Comparison of ENCODE assay signal across 14 cellular contexts in genomic region chr16:30366511-30366910, GRCh38. TPM values are rescaled to one million over a fixed set of nuclear protein-coding genes. Genes with fewer than 3 reads are reported as not detected.
A peak's percentile ranks its signal among the peaks of the same experiment; 100 is the strongest.
DNase-seq lines count a peak whose midpoint lies in the region; ATAC-seq, FAIRE-seq and TF ChIP-seq lines count a peak whose summit lies in the region.
"Had no signal": no experiment of that assay in that cellular context is flagged by ENCODE, and none has a peak within 500 bp of the region (broad histone marks: within the 10 kb centered on the region; RNA-seq: fewer than 3 reads in every experiment).

No MANE protein-coding gene starts in this region.

- H3K27me3 Mint-ChIP-seq in activated T-cell treated with anti-CD3 and anti-CD28 coated beads, Interleukin-2, amount 50 U/mL, for 4 hours (ENCODE audit: low read depth), result no peaks in the 10 kb centered on the region
- H3K27me3 Mint-ChIP-seq in osteocyte (ENCODE audit: unreplicated experiment), result no peaks in the 10 kb centered on the region

- H2AFZ ChIP-seq in GM12878 (ENCODE audit: control insufficient read depth, low read depth, low read length), result no peak overlapping the region

- peak overlapping the region; percentile 17; the same call in 1 of the 2 replicates for H3K4me2 ChIP-seq in GM12878 (ENCODE audit: control insufficient read depth, insufficient read depth)

- no TSS peak for BruUV-seq in GM12878 (replicated peaks; lab: Mats Ljungman, UMichigan)

- no peaks in the 10 kb centered on the region for H3K9me3 Mint-ChIP-seq in activated T-cell treated with anti-CD3 and anti-CD28 coated beads, Interleukin-2, amount 50 U/mL, for 4 hours
- H3K9me3 Mint-ChIP-seq in osteocyte (ENCODE audit: unreplicated experiment), result no peaks in the 10 kb centered on the region

- H3K9me3 ChIP-seq in GM12878 (replicated peaks; ENCODE audit: control insufficient read depth, insufficient read depth, low read length), result no peaks in the 10 kb centered on the region
- H3K9me3 ChIP-seq: colonic mucosa, left lung, ovary had no signal

- no peak for DNase-seq in activated T-cell treated with anti-CD3 and anti-CD28 coated beads, Interleukin-2, amount 50 U/mL, for 4 hours
- no peak for DNase-seq in activated T-cell treated with anti-CD3 and anti-CD28 coated beads, Interleukin-2, amount 50 U/mL, for 1 hour
- DNase-seq in GM12878 (ENCODE audit: low read depth, low spot score), result no peak
- DNase-seq in osteocyte (ENCODE audit: extremely low spot score, unreplicated experiment), result no peak
- DNase-seq in foreskin keratinocyte, result no peak
- DNase-seq: activated effector memory CD4-positive, alpha-beta T cell treated with anti-CD3 and anti-CD28 coated beads, Interleukin-2, amount 50 U/mL, for 16 hours; colonic mucosa; left lung; ovary; stimulated activated CD4-positive, alpha-beta T cell treated with anti-CD3 and anti-CD28 coated beads, Interleukin-2, amount 100 ng/mL, for 48 hours had no signal

- POLR2A ChIA-PET in GM12878 (lab: Charles Lee), result interaction anchor here (1.0 to 1.5 kb wide), 4 partner anchors 8 to 311 kb away, joined by 3 to 6 read pairs (median 4); no protein-coding TSS in a partner anchor

- WGBS in GM12878 (ENCODE audit: insufficient coverage, insufficient replicate concordance, low lambda C conversion rate, missing lambda C conversion rate), result 87% methylated on average over 4 of the region's 4 CpGs

- peak overlapping the region; percentile 97; the same call in 1 of the 2 replicates for H3K4me3 ChIP-seq in GM12878
- H3K4me3 ChIP-seq: ovary had no signal

- H3K4me1 ChIP-seq in GM12878 (ENCODE audit: control insufficient read depth, insufficient read depth, low read length) (peaks cover 10% of the 10 kb centered on the region), foreskin keratinocyte (no peaks in the 10 kb centered on the region)

- no peak for TF ChIP-seq CTCF in GM12878 (IDR thresholded peaks at IDR 0.05 in 2 of 3, conservative IDR thresholded peaks at IDR 0.05 in 1 of 3; ENCODE audit: control insufficient read depth in 2 of 3, extremely low read depth in 1 of 3, insufficient read depth in 1 of 3, low read depth in 3 of 3, low read length in 3 of 3)
- no peak for TF ChIP-seq CTCF in osteocyte (IDR thresholded peaks at IDR 0.05)
- TF ChIP-seq CTCF in foreskin keratinocyte (conservative IDR thresholded peaks at IDR 0.05), result no peak

- TF ChIP-seq RAD21 in GM12878 (IDR thresholded peaks at IDR 0.05; ENCODE audit: insufficient read depth, low read depth, low read length), result no peak

- RAD21 ChIA-PET in GM12878 (lab: Charles Lee; ENCODE audit: unreplicated experiment), result interaction anchor here (0.7 to 1.4 kb wide), 3 partner anchors 10 to 43 kb away, joined by 3 to 5 read pairs (median 4); partner anchors contain the start of gene CD2BP2

- H3K36me3 ChIP-seq in GM12878 (ENCODE audit: control insufficient read depth in 2 of 2, insufficient read depth in 2 of 2, low read length in 1 of 2), result peaks cover 4 to 15% of the 10 kb centered on the region in 2 experiments
- H3K36me3 ChIP-seq: colonic mucosa, ovary had no signal

- H3K4me1 Mint-ChIP-seq in activated T-cell treated with anti-CD3 and anti-CD28 coated beads, Interleukin-2, amount 50 U/mL, for 4 hours (ENCODE audit: low read depth), result peaks cover 42% of the 10 kb centered on the region
- peaks cover 38% of the 10 kb centered on the region for H3K4me1 Mint-ChIP-seq in osteocyte (ENCODE audit: unreplicated experiment)

- FAIRE-seq in GM12878 (lab: Jason Lieb, UNC), result no peak
- FAIRE-seq: GM18507 had no signal

- ATAC-seq in activated T-cell treated with anti-CD3 and anti-CD28 coated beads, Interleukin-2, amount 50 U/mL, for 4 hours, result no peak
- ATAC-seq in GM12878 (no peak), foreskin keratinocyte (no peak), GM21619 (IDR thresholded peaks at IDR 0.05; ENCODE audit: unreplicated experiment) (no peak)
- ATAC-seq: left lung had no signal

- no peak overlapping the region for H3K27ac Mint-ChIP-seq in osteocyte (ENCODE audit: unreplicated experiment)

- SMC1A ChIA-PET in GM12878 (lab: Charles Lee; ENCODE audit: uncharacterized antibody, unreplicated experiment), result interaction anchor here (0.9 to 3.5 kb wide), 6 partner anchors 10 to 71 kb away, joined by 3 to 15 read pairs (median 3); partner anchors contain the start of gene ZNF771

- H3K4me3 Mint-ChIP-seq in activated T-cell treated with anti-CD3 and anti-CD28 coated beads, Interleukin-2, amount 50 U/mL, for 4 hours, result peak overlapping the region; percentile 88
- peak overlapping the region; percentile 10 for H3K4me3 Mint-ChIP-seq in osteocyte (ENCODE audit: unreplicated experiment)

- H4K20me1 ChIP-seq in GM12878 (ENCODE audit: control insufficient read depth, insufficient read depth), result peaks cover 17% of the 10 kb centered on the region

- CTCF ChIA-PET in GM12878 (lab: Yijun Ruan, JAX), result interaction anchor here (0.7 to 9.0 kb wide), 4 partner anchors 43 to 393 kb away, joined by 3 to 70 read pairs (median 8); partner anchors contain the start of genes TAOK2, TBX6 and ZNF771

- TF ChIP-seq EP300 in GM12878 (IDR thresholded peaks at IDR 0.05; ENCODE audit: borderline replicate concordance in 1 of 2, control insufficient read depth in 1 of 2, low read depth in 2 of 2, low read length in 2 of 2), result no peak

- H3K27me3 ChIP-seq in GM12878 (replicated peaks in 1 of 2; ENCODE audit: control insufficient read depth in 2 of 2, insufficient read depth in 2 of 2, low read length in 1 of 2), result no peaks in the 10 kb centered on the region
- H3K27me3 ChIP-seq in foreskin keratinocyte, result no peaks in the 10 kb centered on the region
- H3K27me3 ChIP-seq: colonic mucosa, left lung, ovary had no signal

- H3K79me2 ChIP-seq in GM12878 (ENCODE audit: control insufficient read depth, insufficient read depth, low read length), result peaks cover 35% of the 10 kb centered on the region

- TF ChIP-seq POLR2A in GM12878 (IDR thresholded peaks at IDR 0.05; ENCODE audit: low read depth, low read length), result no peak

- H3K27ac ChIP-seq in GM12878 (ENCODE audit: control insufficient read depth, insufficient read depth) (no peak overlapping the region), foreskin keratinocyte (no peak overlapping the region)
- H3K27ac ChIP-seq: colonic mucosa, ovary had no signal

- H3K9ac ChIP-seq in GM12878 (ENCODE audit: control insufficient read depth, insufficient read depth, low read length), result no peak overlapping the region

- intact Hi-C loops in GM12878 (cut with micrococcal nuclease; ENCODE audit: unreplicated experiment), result no loop called here

- in situ Hi-C loops in GM12878 (cut with MboI), result no loop called here

- H3K36me3 Mint-ChIP-seq in activated T-cell treated with anti-CD3 and anti-CD28 coated beads, Interleukin-2, amount 50 U/mL, for 4 hours (ENCODE audit: insufficient read depth), result peaks cover 22% of the 10 kb centered on the region
- H3K36me3 Mint-ChIP-seq in osteocyte (ENCODE audit: unreplicated experiment), result peaks cover 27% of the 10 kb centered on the region

RNA-seq across cellular contexts. Expression of gene TBC1D10B, which starts 3.8 kb away (rescaled TPM):
- total RNA-seq in activated T-cell treated with anti-CD3 and anti-CD28 coated beads, Interleukin-2, amount 50 U/mL, for 4 hours, result 10 to 100 TPM; 48.2 to 52.5 (median 49.6) TPM
- 28.6 and 35.9 TPM in 2 replicates for total RNA-seq in GM12878 (2013; cell fraction: nucleolus; rRNA removed)
- total RNA-seq in GM12878 (2014; rRNA removed), result 19.5 and 25.5 TPM in 2 replicates
- total RNA-seq in GM12878 (2014; rRNA removed; fragmentation: Illumina TruSeq; extraction: Trizol), result 11.5 TPM in 2 replicates
- 44.0 and 51.2 TPM in 2 replicates for total RNA-seq in GM12878 (2021)
- polyA plus RNA-seq in GM12878 (2011; ENCODE audit: low read depth), result 10.4 TPM
- 6.4 and 11.4 TPM in 2 replicates for polyA plus RNA-seq in GM12878 (2011; rRNA removed)
- 26.7 and 26.8 TPM in 2 replicates for polyA plus RNA-seq in GM12878 (2011; cell fraction: cytosol; rRNA removed)
- 32.0 and 43.5 TPM in 2 replicates for polyA plus RNA-seq in GM12878 (2011; cell fraction: nucleus; rRNA removed)
- 22.9 and 23.4 TPM in 2 replicates for polyA plus RNA-seq in GM12878 (2012)
- 15.7 and 19.0 TPM in 2 replicates for polyA plus RNA-seq in GM12878 (2014; fragmentation: Illumina TruSeq; extraction: Trizol)
- 1 to 10 TPM; 2.2 to 4.4 TPM for polyA plus RNA-seq in GM12878 (2014; fragmentation: Nextera tagmentation; extraction: Ambion mirVana)
- polyA plus RNA-seq in GM12878 (2014; rRNA removed), result 26.2 and 30.7 TPM in 2 replicates
- 10 to 100 TPM in 1 of 2 experiments, 1 to 10 TPM in 1; 6.9 to 11.6 TPM for polyA plus RNA-seq in GM12878 (2016; fragmentation: Nextera tagmentation; extraction: Ambion mirVana)
- polyA minus RNA-seq in GM12878 (2011; rRNA and poly(A)+ RNA removed), result 18.4 and 31.1 TPM in 2 replicates
- polyA minus RNA-seq in GM12878 (2011; cell fraction: cytosol; rRNA and poly(A)+ RNA removed), result 17.8 and 19.3 TPM in 2 replicates
- 7.6 and 18.6 TPM in 2 replicates for polyA minus RNA-seq in GM12878 (2011; cell fraction: nucleus; rRNA and poly(A)+ RNA removed)
- 47.0 and 49.0 TPM in 2 replicates for total RNA-seq in osteocyte
- total RNA-seq in foreskin keratinocyte, result 32.1 and 32.9 TPM in 2 replicates
- polyA plus RNA-seq in foreskin keratinocyte, result 33.8 and 34.6 TPM in 2 replicates

RNA-seq across cellular contexts. Expression of gene MYL11, which starts 8.1 kb away (rescaled TPM):
- total RNA-seq in activated T-cell treated with anti-CD3 and anti-CD28 coated beads, Interleukin-2, amount 50 U/mL, for 4 hours, result under 1 TPM in 1 of 3 donors, not detected in 2; 0.76 TPM
- not detected in 2 replicates for total RNA-seq in GM12878 (2013; cell fraction: nucleolus; rRNA removed)
- total RNA-seq in GM12878 (2014; rRNA removed) (not detected in 2 replicates), GM12878 (2014; rRNA removed; fragmentation: Illumina TruSeq; extraction: Trizol) (not detected in 2 replicates), GM12878 (2021) (not detected in 2 replicates), osteocyte (not detected in 2 replicates), foreskin keratinocyte (not detected in 2 replicates)
- polyA plus RNA-seq in GM12878 (2011; ENCODE audit: low read depth), result not detected
- polyA plus RNA-seq in GM12878 (2011; rRNA removed) (0.61 TPM in 1 of 2 replicates, not detected in the other), GM12878 (2014; fragmentation: Illumina TruSeq; extraction: Trizol) (1.2 TPM in 1 of 2 replicates, not detected in the other), GM12878 (2014; fragmentation: Nextera tagmentation; extraction: Ambion mirVana) (under 1 TPM in 1 of 2 experiments, not detected in 1; 0.79 TPM), GM12878 (2014; rRNA removed) (0.19 and 2.5 TPM in 2 replicates), GM12878 (2016; fragmentation: Nextera tagmentation; extraction: Ambion mirVana) (under 1 TPM in 1 of 2 experiments, not detected in 1; 0.33 TPM), foreskin keratinocyte (0.30 and 0.39 TPM in 2 replicates)
- polyA plus RNA-seq in GM12878 (2011; cell fraction: cytosol; rRNA removed), result 0.50 TPM in 1 of 2 replicates, not detected in the other
- not detected in 2 replicates for polyA plus RNA-seq in GM12878 (2011; cell fraction: nucleus; rRNA removed)
- 0.96 TPM in 1 of 2 replicates, not detected in the other for polyA plus RNA-seq in GM12878 (2012)
- polyA minus RNA-seq in GM12878 (2011; rRNA and poly(A)+ RNA removed), result not detected in 2 replicates
- polyA minus RNA-seq in GM12878 (2011; cell fraction: cytosol; rRNA and poly(A)+ RNA removed), result not detected in 2 replicates
- not detected in 2 replicates for polyA minus RNA-seq in GM12878 (2011; cell fraction: nucleus; rRNA and poly(A)+ RNA removed)
- total RNA-seq: RPMI7951 had no signal
- polyA plus RNA-seq: AG04450 had no signal

RNA-seq across cellular contexts. Expression of gene CD2BP2, which starts 11.4 kb away (rescaled TPM):
- 10 to 100 TPM; 95.2 to 97.2 (median 96.8) TPM for total RNA-seq in activated T-cell treated with anti-CD3 and anti-CD28 coated beads, Interleukin-2, amount 50 U/mL, for 4 hours
- total RNA-seq in GM12878 (2013; cell fraction: nucleolus; rRNA removed), result 26.2 and 26.6 TPM in 2 replicates
- 25.1 and 27.9 TPM in 2 replicates for total RNA-seq in GM12878 (2014; rRNA removed)
- total RNA-seq in GM12878 (2014; rRNA removed; fragmentation: Illumina TruSeq; extraction: Trizol), result 26.5 and 29.3 TPM in 2 replicates
- total RNA-seq in GM12878 (2021), result 47.9 and 52.8 TPM in 2 replicates
- polyA plus RNA-seq in GM12878 (2011; ENCODE audit: low read depth), result 12.0 TPM
- 36.7 and 46.6 TPM in 2 replicates for polyA plus RNA-seq in GM12878 (2011; rRNA removed)
- polyA plus RNA-seq in GM12878 (2011; cell fraction: cytosol; rRNA removed), result 35.0 and 46.2 TPM in 2 replicates
- 87.1 and 99.3 TPM in 2 replicates for polyA plus RNA-seq in GM12878 (2011; cell fraction: nucleus; rRNA removed)
- 27.1 and 34.5 TPM in 2 replicates for polyA plus RNA-seq in GM12878 (2012)
- 26.8 and 33.3 TPM in 2 replicates for polyA plus RNA-seq in GM12878 (2014; fragmentation: Illumina TruSeq; extraction: Trizol)
- 1 to 10 TPM; 3.3 to 5.5 TPM for polyA plus RNA-seq in GM12878 (2014; fragmentation: Nextera tagmentation; extraction: Ambion mirVana)
- 34.3 and 35.8 TPM in 2 replicates for polyA plus RNA-seq in GM12878 (2014; rRNA removed)
- polyA plus RNA-seq in GM12878 (2016; fragmentation: Nextera tagmentation; extraction: Ambion mirVana), result 10 to 100 TPM; 44.5 to 46.0 TPM
- polyA minus RNA-seq in GM12878 (2011; rRNA and poly(A)+ RNA removed), result 12.2 and 21.0 TPM in 2 replicates
- polyA minus RNA-seq in GM12878 (2011; cell fraction: cytosol; rRNA and poly(A)+ RNA removed), result 6.5 and 8.0 TPM in 2 replicates
- polyA minus RNA-seq in GM12878 (2011; cell fraction: nucleus; rRNA and poly(A)+ RNA removed), result 13.1 and 20.2 TPM in 2 replicates
- total RNA-seq in osteocyte, result 65.1 and 67.4 TPM in 2 replicates
- 60.4 and 62.5 TPM in 2 replicates for total RNA-seq in foreskin keratinocyte
- polyA plus RNA-seq in foreskin keratinocyte, result 73.4 and 81.2 TPM in 2 replicates

RNA-seq across cellular contexts. Expression of gene SEPTIN1, which starts 15.8 kb away (rescaled TPM):
- 100 to 1,000 TPM; 133 to 164 (median 152) TPM for total RNA-seq in activated T-cell treated with anti-CD3 and anti-CD28 coated beads, Interleukin-2, amount 50 U/mL, for 4 hours
- total RNA-seq in GM12878 (2013; cell fraction: nucleolus; rRNA removed), result 58.7 and 62.2 TPM in 2 replicates
- total RNA-seq in GM12878 (2014; rRNA removed), result 85.4 and 89.7 TPM in 2 replicates
- 47.7 and 52.6 TPM in 2 replicates for total RNA-seq in GM12878 (2014; rRNA removed; fragmentation: Illumina TruSeq; extraction: Trizol)
- 124 and 125 TPM in 2 replicates for total RNA-seq in GM12878 (2021)
- polyA plus RNA-seq in GM12878 (2011; ENCODE audit: low read depth), result 39.5 TPM
- 42.5 and 62.5 TPM in 2 replicates for polyA plus RNA-seq in GM12878 (2011; rRNA removed)
- 104 and 113 TPM in 2 replicates for polyA plus RNA-seq in GM12878 (2011; cell fraction: cytosol; rRNA removed)
- polyA plus RNA-seq in GM12878 (2011; cell fraction: nucleus; rRNA removed), result 234 and 279 TPM in 2 replicates
- 90.6 and 97.1 TPM in 2 replicates for polyA plus RNA-seq in GM12878 (2012)
- polyA plus RNA-seq in GM12878 (2014; fragmentation: Illumina TruSeq; extraction: Trizol), result 85.0 and 130 TPM in 2 replicates
- polyA plus RNA-seq in GM12878 (2014; fragmentation: Nextera tagmentation; extraction: Ambion mirVana), result 10 to 100 TPM in 1 of 2 experiments, 1 to 10 TPM in 1; 2.8 to 16.0 TPM
- 98.4 and 124 TPM in 2 replicates for polyA plus RNA-seq in GM12878 (2014; rRNA removed)
- 100 to 1,000 TPM; 147 to 153 TPM for polyA plus RNA-seq in GM12878 (2016; fragmentation: Nextera tagmentation; extraction: Ambion mirVana)
- polyA minus RNA-seq in GM12878 (2011; rRNA and poly(A)+ RNA removed), result 45.6 and 80.6 TPM in 2 replicates
- 16.0 and 19.1 TPM in 2 replicates for polyA minus RNA-seq in GM12878 (2011; cell fraction: cytosol; rRNA and poly(A)+ RNA removed)
- polyA minus RNA-seq in GM12878 (2011; cell fraction: nucleus; rRNA and poly(A)+ RNA removed), result 27.7 and 42.4 TPM in 2 replicates
- 1.5 and 2.0 TPM in 2 replicates for total RNA-seq in osteocyte
- 0.14 TPM in 1 of 2 replicates, not detected in the other for total RNA-seq in foreskin keratinocyte
- 0.33 and 0.91 TPM in 2 replicates for polyA plus RNA-seq in foreskin keratinocyte
- total RNA-seq: RPMI7951 had no signal
- polyA plus RNA-seq: AG04450 had no signal

RNA-seq across cellular contexts. Expression of gene ZNF48, which starts 28.7 kb away (rescaled TPM):
- 10 to 100 TPM; 18.0 to 19.2 (median 18.1) TPM for total RNA-seq in activated T-cell treated with anti-CD3 and anti-CD28 coated beads, Interleukin-2, amount 50 U/mL, for 4 hours
- 11.9 and 12.6 TPM in 2 replicates for total RNA-seq in GM12878 (2013; cell fraction: nucleolus; rRNA removed)
- 10.5 and 10.6 TPM in 2 replicates for total RNA-seq in GM12878 (2014; rRNA removed)
- total RNA-seq in GM12878 (2014; rRNA removed; fragmentation: Illumina TruSeq; extraction: Trizol), result 6.4 and 6.6 TPM in 2 replicates
- total RNA-seq in GM12878 (2021), result 11.1 and 12.0 TPM in 2 replicates
- 2.0 TPM for polyA plus RNA-seq in GM12878 (2011; ENCODE audit: low read depth)
- polyA plus RNA-seq in GM12878 (2011; rRNA removed), result 3.2 and 4.0 TPM in 2 replicates
- polyA plus RNA-seq in GM12878 (2011; cell fraction: cytosol; rRNA removed), result 5.7 and 5.9 TPM in 2 replicates
- 7.3 and 8.5 TPM in 2 replicates for polyA plus RNA-seq in GM12878 (2011; cell fraction: nucleus; rRNA removed)
- 3.8 and 4.6 TPM in 2 replicates for polyA plus RNA-seq in GM12878 (2012)
- 1.3 and 4.5 TPM in 2 replicates for polyA plus RNA-seq in GM12878 (2014; fragmentation: Illumina TruSeq; extraction: Trizol)
- polyA plus RNA-seq in GM12878 (2014; fragmentation: Nextera tagmentation; extraction: Ambion mirVana), result 1 to 10 TPM in 1 of 2 experiments, under 1 TPM in 1; 0.14 to 1.0 TPM
- 7.0 and 8.6 TPM in 2 replicates for polyA plus RNA-seq in GM12878 (2014; rRNA removed)
- 1 to 10 TPM in 1 of 2 experiments, under 1 TPM in 1; 0.88 to 1.2 TPM for polyA plus RNA-seq in GM12878 (2016; fragmentation: Nextera tagmentation; extraction: Ambion mirVana)
- 5.3 and 8.5 TPM in 2 replicates for polyA minus RNA-seq in GM12878 (2011; rRNA and poly(A)+ RNA removed)
- 2.8 and 3.8 TPM in 2 replicates for polyA minus RNA-seq in GM12878 (2011; cell fraction: cytosol; rRNA and poly(A)+ RNA removed)
- 4.7 and 6.3 TPM in 2 replicates for polyA minus RNA-seq in GM12878 (2011; cell fraction: nucleus; rRNA and poly(A)+ RNA removed)
- 12.7 and 13.2 TPM in 2 replicates for total RNA-seq in osteocyte
- 8.7 and 10.5 TPM in 2 replicates for total RNA-seq in foreskin keratinocyte
- polyA plus RNA-seq in foreskin keratinocyte, result 6.8 and 8.0 TPM in 2 replicates
